In the genomic region with DNA sequence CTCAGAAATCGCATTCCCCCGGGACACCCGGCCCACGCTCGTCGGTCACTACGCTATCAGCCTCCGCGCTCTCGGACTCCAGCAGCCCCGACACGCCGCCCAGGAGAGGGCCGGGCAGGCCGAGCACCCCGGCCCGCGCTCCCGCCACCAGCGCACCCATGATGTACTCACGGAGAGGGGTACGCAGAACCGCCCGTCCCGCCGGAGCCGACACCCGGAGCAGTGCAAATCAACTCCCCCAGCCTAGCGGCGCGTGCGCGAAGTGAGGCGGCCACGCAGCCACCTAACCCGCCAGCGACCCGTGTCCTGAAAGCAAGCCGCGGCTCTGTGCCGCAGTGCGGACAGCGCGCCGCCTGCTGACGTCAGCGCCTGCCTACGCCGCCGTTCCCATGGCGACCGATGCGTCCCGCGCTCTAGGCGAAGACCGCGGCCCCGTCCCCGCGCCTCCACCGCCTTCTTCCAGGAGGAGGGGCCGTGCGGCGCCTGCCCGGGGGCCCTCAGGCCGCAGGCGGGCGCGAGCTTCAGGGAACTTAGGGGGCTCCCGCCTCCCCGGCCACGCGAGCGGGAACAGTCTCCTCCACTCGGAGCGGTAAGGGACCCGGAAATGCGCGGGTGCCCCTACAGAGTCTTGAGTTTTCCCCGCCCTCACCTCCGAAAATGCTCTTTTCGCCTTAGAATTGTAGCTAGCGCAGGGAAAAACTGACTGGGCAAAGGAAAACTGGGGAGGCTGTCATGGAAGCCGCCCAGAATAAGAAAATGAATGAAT, we compare ENCODE assay signal across 8 cellular contexts. TPM values are rescaled to one million over a fixed set of nuclear protein-coding genes. Genes with fewer than 3 reads are reported as not detected.
A peak's percentile ranks its signal among the peaks of the same experiment; 100 is the strongest.
DNase-seq lines count a peak whose midpoint lies in the region; ATAC-seq and TF ChIP-seq lines count a peak whose summit lies in the region.

Gene AHI1, minus strand, starts transcription at position 329 of the 766 bp plus-strand sequence. CDS start 5,503 bp downstream, outside the sequence.

- TF ChIP-seq CTCF in DOHH2 (IDR thresholded peaks at IDR 0.05; ENCODE audit: low read depth, low read length, poor library complexity, severe bottlenecking) (no peak), Panc1 (IDR thresholded peaks at IDR 0.05) (no peak)

- H3K4me3 ChIP-seq in DOHH2 (ENCODE audit: low read length), result peak within 1 kb of the TSS; percentile 96
- peak within 1 kb of the TSS; percentile 87 for H3K4me3 ChIP-seq in Jurkat, Clone E6-1 (ENCODE audit: low read length)
- peak within 1 kb of the TSS; percentile 70 to 89 for H3K4me3 ChIP-seq in Panc1 (ENCODE audit: low read depth in 2 of 2, low read length in 2 of 2)

- H3K36me3 ChIP-seq in DOHH2 (ENCODE audit: control insufficient read depth, low read length), result peaks cover 34% of the 10 kb centered on the region
- no peaks in the 10 kb centered on the region; the same call in 1 of the 2 replicates for H3K36me3 ChIP-seq in Panc1 (ENCODE audit: control insufficient read depth, insufficient read depth, low read length)

- peak; percentile 96 for ATAC-seq in GM21723 (IDR thresholded peaks at IDR 0.05; ENCODE audit: unreplicated experiment)
- ATAC-seq in Panc1, result peak; percentile 99
- peak; percentile 83 to 85 for ATAC-seq in naive B cell (ENCODE audit: low read depth in 2 of 2)
- peak; percentile 96 for ATAC-seq in stimulated activated memory B cell treated with anti-CD40 and anti-IgM and Interleukin-4, amounts not matched to agents 10 μg/mL and 1 μg/mL and 100 μg/mL, for 72 hours

- H3K9me2 ChIP-seq in DOHH2 (replicated peaks; ENCODE audit: control insufficient read depth, low read length), result no peaks in the 10 kb centered on the region

- peak; percentile 79 for DNase-seq in Jurkat, Clone E6-1 (ENCODE audit: low read depth, low spot score)
- DNase-seq in Panc1 (ENCODE audit: low read depth, low spot score), result peak; percentile 41
- peak; percentile 94 to 95 for DNase-seq in activated T-cell treated with anti-CD3 and anti-CD28 coated beads, Interleukin-2, amount 50 U/mL, for 48 hours
- DNase-seq in fibroblast of gingiva (ENCODE audit: low read depth), result peak; percentile 97
- peak; percentile 89 for DNase-seq in naive B cell

- peak within 1 kb of the TSS in 2 of 8 donors; percentile 22 to 73 for H3K4me3 Mint-ChIP-seq in naive B cell
- no peak within 1 kb of the TSS for H3K4me3 Mint-ChIP-seq in stimulated activated memory B cell treated with anti-CD40 and anti-IgM and Interleukin-4, amounts not matched to agents 10 μg/mL and 1 μg/mL and 100 μg/mL, for 72 hours

- no peaks in the 10 kb centered on the region for H3K36me3 Mint-ChIP-seq in naive B cell
- peaks cover 18% of the 10 kb centered on the region for H3K36me3 Mint-ChIP-seq in stimulated activated memory B cell treated with anti-CD40 and anti-IgM and Interleukin-4, amounts not matched to agents 10 μg/mL and 1 μg/mL and 100 μg/mL, for 72 hours

- peaks cover 6% of the 10 kb centered on the region; the same call in 1 of the 2 replicates for H3F3A ChIP-seq in DOHH2 (ENCODE audit: control insufficient read depth, insufficient read depth)

- no TSS peak for BruUV-seq in Panc1 (replicated peaks; lab: Mats Ljungman, UMichigan)

- intact Hi-C loops in Panc1 (cut with micrococcal nuclease; ENCODE audit: unreplicated experiment), result no loop called here

- peaks cover 5 to 6% (median 6%) of the 10 kb centered on the region in 3 donors for H3K4me1 Mint-ChIP-seq in naive B cell
- peaks cover 6% of the 10 kb centered on the region for H3K4me1 Mint-ChIP-seq in stimulated activated memory B cell treated with anti-CD40 and anti-IgM and Interleukin-4, amounts not matched to agents 10 μg/mL and 1 μg/mL and 100 μg/mL, for 72 hours

- H3K79me2 ChIP-seq in DOHH2 (ENCODE audit: control insufficient read depth, low read length), result peaks cover 39% of the 10 kb centered on the region

- H3K27ac ChIP-seq in DOHH2 (ENCODE audit: low read depth, low read length), result peak within 1 kb of the TSS; percentile 78
- H3K27ac ChIP-seq in Panc1 (ENCODE audit: low read length), result peak within 1 kb of the TSS; percentile 94

- H3K9me3 Mint-ChIP-seq in naive B cell, result no peaks in the 10 kb centered on the region
- no peaks in the 10 kb centered on the region for H3K9me3 Mint-ChIP-seq in stimulated activated memory B cell treated with anti-CD40 and anti-IgM and Interleukin-4, amounts not matched to agents 10 μg/mL and 1 μg/mL and 100 μg/mL, for 72 hours

- peak within 1 kb of the TSS in 1 of 6 donors; percentile 86 for H3K27ac Mint-ChIP-seq in naive B cell
- H3K27ac Mint-ChIP-seq in stimulated activated memory B cell treated with anti-CD40 and anti-IgM and Interleukin-4, amounts not matched to agents 10 μg/mL and 1 μg/mL and 100 μg/mL, for 72 hours, result no peak within 1 kb of the TSS

- H3K4me1 ChIP-seq in DOHH2 (ENCODE audit: control insufficient read depth, low read length), result peaks cover 29% of the 10 kb centered on the region
- peaks cover 6% of the 10 kb centered on the region for H3K4me1 ChIP-seq in Panc1 (ENCODE audit: control insufficient read depth, insufficient read depth, low read length)

- no peaks in the 10 kb centered on the region; the same call in 1 of the 2 replicates for H3K27me3 ChIP-seq in DOHH2 (ENCODE audit: control insufficient read depth, low read length)
- H3K27me3 ChIP-seq in Panc1 (ENCODE audit: control insufficient read depth, insufficient read depth, low read length), result no peaks in the 10 kb centered on the region

- H3K27me3 Mint-ChIP-seq in naive B cell, result no peaks in the 10 kb centered on the region
- no peaks in the 10 kb centered on the region for H3K27me3 Mint-ChIP-seq in stimulated activated memory B cell treated with anti-CD40 and anti-IgM and Interleukin-4, amounts not matched to agents 10 μg/mL and 1 μg/mL and 100 μg/mL, for 72 hours

- H3K9me3 ChIP-seq in DOHH2 (ENCODE audit: control insufficient read depth, insufficient read depth, low read length) (no peaks in the 10 kb centered on the region), Panc1 (ENCODE audit: control insufficient read depth, insufficient read depth, low read depth, low read length) (no peaks in the 10 kb centered on the region)

- in situ Hi-C loops in Panc1 (cut with HindIII; ENCODE audit: low pct_unique_long_range_greater_than_20kb, low sequenced_read_pairs), result no loop called here

- H3K4me2 ChIP-seq in DOHH2 (ENCODE audit: low read length), result peak within 1 kb of the TSS; percentile 78

- CTCF ChIA-PET in Panc1 (lab: Charles Lee), result no interaction called here

- no peaks in the 10 kb centered on the region for H4K20me1 ChIP-seq in DOHH2 (ENCODE audit: control insufficient read depth, insufficient read depth, low read depth, low read length)

- POLR2A ChIA-PET in Panc1 (lab: Charles Lee), result interaction anchor here (0.7 kb wide), 2 partner anchors 745 to 825 kb away, joined by 3 read pairs; no protein-coding TSS in a partner anchor

RNA-seq across cellular contexts. Expression of gene AHI1, which starts in this region (rescaled TPM):
- 16.0 TPM for polyA plus RNA-seq in Jurkat, Clone E6-1 (2012; ENCODE audit: insufficient read depth, insufficient read length)
- 22.3 TPM for total RNA-seq in Panc1 (2021; ENCODE audit: unreplicated experiment)
- 6.6 TPM for polyA plus RNA-seq in Panc1 (2012; ENCODE audit: insufficient read length)
- 1 to 10 TPM in 5 of 6 donors, not detected in 1; 2.5 to 7.8 (median 6.1) TPM for polyA plus RNA-seq in naive B cell (ENCODE audit: low read depth in 6 of 6)

Comparison
In these comparisons a context has a peak if more than half of its experiments do, and no peak if none do; other contexts are left out.
1. Peak in every context shown above with its lines: DNase-seq, ATAC-seq, H3K4me3 ChIP-seq and H3K27ac ChIP-seq.
2. DNase-seq: peak in every context shown above with its lines; median percentile 97 in fibroblast of gingiva; 94 in activated T-cell treated with anti-CD3 and anti-CD28 coated beads, Interleukin-2, amount 50 U/mL, for 48 hours; 89 in naive B cell; 79 in Jurkat, Clone E6-1; 41 in Panc1.